Comparison of ENCODE assay signal across 28 cellular contexts in the genomic region with DNA sequence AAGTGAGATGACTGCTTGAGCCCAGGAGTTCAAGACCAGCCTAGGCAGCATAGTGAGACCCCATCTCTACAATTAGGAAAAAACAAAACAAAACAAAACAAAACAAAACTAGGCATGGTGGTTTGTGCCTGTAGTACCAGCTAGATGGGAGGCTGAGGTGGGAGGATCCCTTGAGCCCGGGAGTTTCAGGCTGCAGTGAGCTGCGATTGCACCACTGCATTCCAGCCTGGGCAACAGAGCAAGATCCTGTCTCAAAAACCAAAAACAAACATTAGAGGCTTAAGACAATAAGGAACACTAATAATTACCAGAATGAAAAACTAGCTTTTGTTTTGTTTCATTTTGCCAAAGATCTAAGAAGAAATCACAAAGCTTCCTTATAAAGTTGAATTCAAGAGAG.
"Had no signal": no experiment of that assay in that cellular context is flagged by ENCODE, and none has a peak within 500 bp of the region (broad histone marks: within the 10 kb centered on the region; RNA-seq: fewer than 3 reads in every experiment).

No MANE protein-coding gene starts in this region.

- DNase-seq: kidney; left colon; left lung; lower lobe of right lung; mammary epithelial cell; naive B cell; natural killer cell; nephron progenitor cell; occipital lobe; psoas muscle; stimulated activated CD4-positive, alpha-beta T cell treated with anti-CD3 and anti-CD28 coated beads, Interleukin-12 subunit alpha, Interleukin-12 subunit beta, amount 100 ng/mL, for 4 hours; stimulated activated CD4-positive, alpha-beta T cell treated with anti-CD3 and anti-CD28 coated beads, Interleukin-15, amount 100 ng/mL, for 24 hours; stimulated activated CD4-positive, alpha-beta T cell treated with anti-CD3 and anti-CD28 coated beads, Interleukin-2, amount 100 ng/mL, for 24 hours; stimulated activated CD4-positive, alpha-beta T cell treated with anti-CD3 and anti-CD28 coated beads, Interleukin-4, amount 100 ng/mL, for 1 hour; stimulated activated naive B cell treated with anti-CD40 and anti-IgM and Interleukin-4, amounts not matched to agents 10 μg/mL and 1 μg/mL and 100 μg/mL, for 72 hours; stimulated activated naive CD8-positive, alpha-beta T cell treated with anti-CD3 and anti-CD28 coated beads, Interleukin-15, Interleukin-2, amounts not matched to agents 100 U/mL and 50 U/mL, for 24 hours; stomach; testis; thyroid gland; transverse colon; upper lobe of right lung had no signal

- H3K27ac ChIP-seq: left lung, lower lobe of right lung, neural progenitor cell, neutrophil, parathyroid adenoma, psoas muscle, right atrium auricular region, skin epidermis, stomach, testis, thyroid gland, transverse colon, upper lobe of right lung had no signal

- H3K9me3 ChIP-seq: lower lobe of right lung, neutrophil, stomach, testis, thyroid gland, transverse colon, upper lobe of right lung had no signal

- ATAC-seq: left colon; left lung; lower lobe of right lung; natural killer cell; psoas muscle; sciatic nerve; stimulated activated naive B cell treated with anti-CD40 and anti-IgM and Interleukin-4, amounts not matched to agents 10 μg/mL and 1 μg/mL and 100 μg/mL, for 72 hours; stimulated activated naive CD8-positive, alpha-beta T cell treated with anti-CD3 and anti-CD28 coated beads, Interleukin-15, Interleukin-2, amounts not matched to agents 100 U/mL and 50 U/mL, for 24 hours; upper lobe of right lung had no signal

- H3K4me2 ChIP-seq: neural progenitor cell had no signal

- H3K4me1 ChIP-seq: left lung, neural progenitor cell, parathyroid adenoma, testis, transverse colon, upper lobe of right lung had no signal

- FAIRE-seq: kidney, urothelium cell line had no signal

- H3K27me3 ChIP-seq: left lung, neural progenitor cell, neutrophil, right atrium auricular region, stomach, testis, thyroid gland, transverse colon, upper lobe of right lung had no signal

- H3K4me3 ChIP-seq: left lung, lower lobe of right lung, neural progenitor cell, psoas muscle, right atrium auricular region, skin epidermis, stomach, testis, thyroid gland, transverse colon, upper lobe of right lung had no signal

- H3K9ac ChIP-seq: neural progenitor cell, parathyroid adenoma had no signal

- H3K36me3 ChIP-seq: left lung, lower lobe of right lung, neutrophil, right atrium auricular region, stomach, thyroid gland, transverse colon, upper lobe of right lung had no signal

- H2AFZ ChIP-seq: neural progenitor cell, parathyroid adenoma had no signal
